Comparison of ENCODE assay signal across 10 cellular contexts in the genomic region with DNA sequence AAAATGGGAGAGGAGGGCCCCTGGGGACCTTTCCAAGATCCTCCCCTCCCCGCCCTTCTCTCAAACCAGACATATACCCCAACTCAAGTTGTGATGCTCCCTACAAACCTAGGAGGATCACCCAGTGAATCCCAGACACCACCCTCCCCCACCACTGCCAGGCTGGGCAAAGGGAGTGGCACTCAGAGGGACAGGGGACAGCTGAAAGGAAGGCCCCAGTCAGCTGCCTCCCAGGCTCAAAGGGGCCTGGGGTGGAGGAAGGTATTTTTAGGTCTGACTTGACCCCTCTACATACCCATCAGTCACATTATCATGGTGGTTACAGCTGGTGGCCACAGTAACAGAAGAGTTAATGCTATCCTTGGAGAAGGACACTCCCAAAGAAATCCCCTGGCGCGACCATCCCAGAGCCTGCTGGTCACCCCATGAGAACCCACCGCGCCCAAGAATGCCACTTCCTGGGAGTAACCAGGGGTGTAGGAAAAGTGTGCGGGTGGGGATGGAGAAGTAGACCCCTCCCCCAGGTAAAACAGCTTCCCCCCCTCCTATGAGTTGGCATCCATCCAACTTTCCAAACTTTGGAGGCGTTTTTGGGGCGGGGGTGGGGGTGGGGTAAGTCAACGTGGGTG. TPM values are rescaled to one million over a fixed set of nuclear protein-coding genes. Genes with fewer than 3 reads are reported as not detected.
DNase-seq lines count a peak whose midpoint lies in the region; ATAC-seq and TF ChIP-seq lines count a peak whose summit lies in the region.
"Had no signal": no experiment of that assay in that cellular context is flagged by ENCODE, and none has a peak within 500 bp of the region (broad histone marks: within the 10 kb centered on the region; RNA-seq: fewer than 3 reads in every experiment).

No MANE protein-coding gene starts in this region.

- peak overlapping the region; percentile 21; the same call in 1 of the 2 replicates for H2AFZ ChIP-seq in MM.1S (ENCODE audit: low read length)

- no peaks in the 10 kb centered on the region for H3K36me3 ChIP-seq in CD8-positive, alpha-beta T cell (ENCODE audit: insufficient read depth, low read length)
- H3K36me3 ChIP-seq in MM.1S (replicated peaks; ENCODE audit: insufficient read depth, low read length): 0 out of 2 replicates have a peak, but pooled peaks cover 3% of the 10 kb centered on the region

- no peak overlapping the region for H3K27ac ChIP-seq in CD8-positive, alpha-beta T cell (ENCODE audit: low read depth, low read length)
- peak overlapping the region; percentile 91 for H3K27ac ChIP-seq in MM.1S (ENCODE audit: low read length)

- H3K9me3 ChIP-seq in CD8-positive, alpha-beta T cell (ENCODE audit: low read length): no peaks in the 10 kb centered on the region
- no peaks in the 10 kb centered on the region for H3K9me3 ChIP-seq in MM.1S (replicated peaks; ENCODE audit: insufficient read depth, low read length)

- H3K4me1 Mint-ChIP-seq in CD8-positive, alpha-beta T cell (ENCODE audit: low read depth): peaks cover 58% of the 10 kb centered on the region
- peaks cover 49% of the 10 kb centered on the region for H3K4me1 Mint-ChIP-seq in endothelial cell (ENCODE audit: unreplicated experiment)
- H3K4me1 Mint-ChIP-seq in osteocyte (ENCODE audit: unreplicated experiment): peaks cover 36% of the 10 kb centered on the region

- POLR2A ChIA-PET in CD8-positive, alpha-beta T cell (lab: Charles Lee): interaction anchor here (1.5 kb wide), 1 partner anchor 42 kb away, joined by 3 read pairs; no protein-coding TSS in a partner anchor

- no peak overlapping the region for H3K4me3 ChIP-seq in CD8-positive, alpha-beta T cell (ENCODE audit: low read depth, low read length)
- peak overlapping the region; percentile 56 for H3K4me3 ChIP-seq in MM.1S (ENCODE audit: low read length)

- TF ChIP-seq CTCF in CD8-positive, alpha-beta T cell (IDR thresholded peaks at IDR 0.05): no peak
- TF ChIP-seq CTCF in MM.1S (IDR thresholded peaks at IDR 0.05; ENCODE audit: low read length): no peak
- TF ChIP-seq CTCF in endothelial cell (IDR thresholded peaks at IDR 0.05; ENCODE audit: unreplicated experiment): no peak
- no peak for TF ChIP-seq CTCF in osteocyte (IDR thresholded peaks at IDR 0.05)

- no peaks in the 10 kb centered on the region for H3K9me3 Mint-ChIP-seq in CD8-positive, alpha-beta T cell
- H3K9me3 Mint-ChIP-seq in endothelial cell (ENCODE audit: unreplicated experiment) (no peaks in the 10 kb centered on the region), osteocyte (ENCODE audit: unreplicated experiment) (no peaks in the 10 kb centered on the region)
- H3K9me3 Mint-ChIP-seq in activated naive CD4-positive, alpha-beta T cell treated with anti-CD3 and anti-CD28 coated beads, Interleukin-2, amount 50 U/mL, for 72 hours: no peaks in the 10 kb centered on the region

- peak overlapping the region; percentile 80 for H3K4me3 Mint-ChIP-seq in CD8-positive, alpha-beta T cell
- H3K4me3 Mint-ChIP-seq in endothelial cell (ENCODE audit: unreplicated experiment) (peak overlapping the region; percentile 67), osteocyte (ENCODE audit: unreplicated experiment) (peak overlapping the region; percentile 76)

- peaks cover 34% of the 10 kb centered on the region for H3K36me3 Mint-ChIP-seq in CD8-positive, alpha-beta T cell
- peaks cover 22% of the 10 kb centered on the region for H3K36me3 Mint-ChIP-seq in endothelial cell (ENCODE audit: low read depth, unreplicated experiment)
- peaks cover 18% of the 10 kb centered on the region for H3K36me3 Mint-ChIP-seq in osteocyte (ENCODE audit: unreplicated experiment)
- H3K36me3 Mint-ChIP-seq in activated naive CD4-positive, alpha-beta T cell treated with anti-CD3 and anti-CD28 coated beads, Interleukin-2, amount 50 U/mL, for 72 hours: peaks cover 18 to 19% of the 10 kb centered on the region in 2 donors

- intact Hi-C loops in CD8-positive, alpha-beta T cell (cut with DNase I, micrococcal nuclease): no loop called here

- no peaks in the 10 kb centered on the region for H3K27me3 Mint-ChIP-seq in CD8-positive, alpha-beta T cell (ENCODE audit: low read depth)
- H3K27me3 Mint-ChIP-seq in endothelial cell (ENCODE audit: unreplicated experiment) (peaks cover 12% of the 10 kb centered on the region), osteocyte (ENCODE audit: unreplicated experiment) (no peaks in the 10 kb centered on the region)

- no peak overlapping the region for H3K27ac Mint-ChIP-seq in CD8-positive, alpha-beta T cell
- no peak overlapping the region for H3K27ac Mint-ChIP-seq in endothelial cell (ENCODE audit: unreplicated experiment)
- no peak overlapping the region for H3K27ac Mint-ChIP-seq in osteocyte (ENCODE audit: unreplicated experiment)
- peak overlapping the region in 1 of 2 donors; percentile 52 for H3K27ac Mint-ChIP-seq in activated naive CD4-positive, alpha-beta T cell treated with anti-CD3 and anti-CD28 coated beads, Interleukin-2, amount 50 U/mL, for 72 hours

- peaks cover 36% of the 10 kb centered on the region for H3F3A ChIP-seq in MM.1S (ENCODE audit: insufficient read depth, low read length)

- peaks cover 65% of the 10 kb centered on the region for H3K79me2 ChIP-seq in MM.1S (ENCODE audit: low read length)

- H4K20me1 ChIP-seq in MM.1S (ENCODE audit: insufficient read depth, low read length): no peaks in the 10 kb centered on the region

- peaks cover 40% of the 10 kb centered on the region for H3K4me1 ChIP-seq in CD8-positive, alpha-beta T cell (ENCODE audit: insufficient read depth, low read length)
- H3K4me1 ChIP-seq in MM.1S (ENCODE audit: low read length): peaks cover 25% of the 10 kb centered on the region

- peak overlapping the region; percentile 66 for H3K9ac ChIP-seq in MM.1S (ENCODE audit: low read length)

- no peak for DNase-seq in CD8-positive, alpha-beta T cell
- DNase-seq in MM.1S: peak; percentile 10
- no peak for DNase-seq in endothelial cell (ENCODE audit: low spot score)
- no peak for DNase-seq in osteocyte (ENCODE audit: extremely low spot score, unreplicated experiment)
- no peak for DNase-seq in stimulated activated CD4-positive, alpha-beta T cell treated with anti-CD3 and anti-CD28 coated beads, Interleukin-4, amount 100 ng/mL, for 4 hours
- DNase-seq in kidney glomerular epithelial cell (lab: John Stamatoyannopoulos, UW): no peak
- DNase-seq in activated naive CD4-positive, alpha-beta T cell treated with anti-CD3 and anti-CD28 coated beads, Interleukin-2, amount 50 U/mL, for 72 hours (ENCODE audit: low spot score in 2 of 2): no peak
- DNase-seq: T1000 had no signal

- no peaks in the 10 kb centered on the region for H3K9me2 ChIP-seq in MM.1S (replicated peaks; ENCODE audit: insufficient read depth, low read length)

- no peaks in the 10 kb centered on the region for H3K27me3 ChIP-seq in CD8-positive, alpha-beta T cell (ENCODE audit: insufficient read depth, low read length)
- H3K27me3 ChIP-seq in MM.1S (replicated peaks; ENCODE audit: insufficient read depth, low read length): no peaks in the 10 kb centered on the region

- no peak for ATAC-seq in CD8-positive, alpha-beta T cell
- ATAC-seq in GM21619 (IDR thresholded peaks at IDR 0.05; ENCODE audit: unreplicated experiment): no peak
- ATAC-seq in activated naive CD4-positive, alpha-beta T cell treated with anti-CD3 and anti-CD28 coated beads, Interleukin-2, amount 50 U/mL, for 72 hours: no peak

- CTCF ChIA-PET in CD8-positive, alpha-beta T cell (lab: Charles Lee): interaction anchor here (0.9 to 7.0 kb wide), 8 partner anchors 9 to 213 kb away, joined by 3 to 45 read pairs (median 6); no protein-coding TSS in a partner anchor

- H3K4me2 ChIP-seq in MM.1S (ENCODE audit: low read depth, low read length): peak overlapping the region; percentile 75

RNA-seq across cellular contexts. Expression of a gene that starts 1.2 kb away (rescaled TPM):
- 10 to 100 TPM in 1 of 2 experiments, 1 to 10 TPM in 1; 9.1 to 11.8 TPM for total RNA-seq in CD8-positive, alpha-beta T cell
- total RNA-seq in endothelial cell (ENCODE audit: unreplicated experiment) (10.2 TPM), osteocyte (15.4 and 17.9 TPM in 2 replicates)
- total RNA-seq in activated naive CD4-positive, alpha-beta T cell treated with anti-CD3 and anti-CD28 coated beads, Interleukin-2, amount 50 U/mL, for 72 hours: 10 to 100 TPM; 15.0 to 26.6 TPM

RNA-seq across cellular contexts. Expression of a gene that starts 3.8 kb away (rescaled TPM):
- 1,000 to 10,000 TPM; 3,808 to 3,896 TPM for total RNA-seq in CD8-positive, alpha-beta T cell
- total RNA-seq in endothelial cell (ENCODE audit: unreplicated experiment): 1,851 TPM
- total RNA-seq in osteocyte: 1,528 and 1,579 TPM in 2 replicates
- total RNA-seq in activated naive CD4-positive, alpha-beta T cell treated with anti-CD3 and anti-CD28 coated beads, Interleukin-2, amount 50 U/mL, for 72 hours: 1,000 to 10,000 TPM; 2,719 to 2,768 TPM

RNA-seq across cellular contexts. Expression of a gene that starts 29.4 kb away (rescaled TPM):
- under 1 TPM; 0.11 to 0.17 TPM for total RNA-seq in CD8-positive, alpha-beta T cell
- total RNA-seq in endothelial cell (ENCODE audit: unreplicated experiment) (not detected), osteocyte (0.62 and 0.81 TPM in 2 replicates)
- not detected for total RNA-seq in activated naive CD4-positive, alpha-beta T cell treated with anti-CD3 and anti-CD28 coated beads, Interleukin-2, amount 50 U/mL, for 72 hours
- total RNA-seq: liver had no signal

RNA-seq across cellular contexts. Expression of a gene that starts 30.3 kb away (rescaled TPM):
- not detected for total RNA-seq in CD8-positive, alpha-beta T cell
- not detected for total RNA-seq in endothelial cell (ENCODE audit: unreplicated experiment)
- not detected in 2 replicates for total RNA-seq in osteocyte
- total RNA-seq in activated naive CD4-positive, alpha-beta T cell treated with anti-CD3 and anti-CD28 coated beads, Interleukin-2, amount 50 U/mL, for 72 hours: under 1 TPM in 1 of 2 donors, not detected in 1; 0.25 TPM
- total RNA-seq: liver had no signal

RNA-seq across cellular contexts. Expression of a gene that starts 44.9 kb away (rescaled TPM):
- total RNA-seq in CD8-positive, alpha-beta T cell: 10 to 100 TPM; 66.5 to 75.7 TPM
- total RNA-seq in endothelial cell (ENCODE audit: unreplicated experiment): 3.7 TPM
- 17.1 and 19.7 TPM in 2 replicates for total RNA-seq in osteocyte
- total RNA-seq in activated naive CD4-positive, alpha-beta T cell treated with anti-CD3 and anti-CD28 coated beads, Interleukin-2, amount 50 U/mL, for 72 hours: 10 to 100 TPM in 1 of 2 donors, 1 to 10 TPM in 1; 1.5 to 10.6 TPM
